Comparison of ENCODE assay signal across 8 cellular contexts in genomic region chr6:14074723-14075503, GRCh38. TPM values are rescaled to one million over a fixed set of nuclear protein-coding genes. Genes with fewer than 3 reads are reported as not detected.
A peak's percentile ranks its signal among the peaks of the same experiment; 100 is the strongest.
DNase-seq lines count a peak whose midpoint lies in the region; ATAC-seq, FAIRE-seq and TF ChIP-seq lines count a peak whose summit lies in the region.

No MANE protein-coding gene starts in this region.

- POLR2A ChIA-PET in A549 (lab: Yijun Ruan, JAX): no interaction called here
- POLR2A ChIA-PET in SK-N-SH (lab: Yijun Ruan, JAX): no interaction called here

- H3K79me2 ChIP-seq in SK-N-SH (ENCODE audit: insufficient read depth): no peaks in the 10 kb centered on the region

- H3K27ac ChIP-seq in A549 (peak overlapping the region; percentile 53 to 70; a peak in 5 of 6 replicates), SK-N-SH (ENCODE audit: low read depth in 2 of 2, low read length in 1 of 2) (peak overlapping the region; percentile 28 to 31; a peak in 3 of 4 replicates)

- peak overlapping the region; percentile 95 for H2AFZ ChIP-seq in SK-N-SH (ENCODE audit: low read depth)

- H3K9me3 Mint-ChIP-seq in nephron progenitor cell: no peaks in the 10 kb centered on the region

- peak; percentile 54 to 76; a peak in 4 of 6 replicates for ATAC-seq in A549
- ATAC-seq in GM18508 (IDR thresholded peaks at IDR 0.05; ENCODE audit: insufficient read depth, unreplicated experiment): peak; percentile 57
- peak; percentile 89 for ATAC-seq in HG03045 (IDR thresholded peaks at IDR 0.05; ENCODE audit: unreplicated experiment)

- no peak for TF ChIP-seq POLR2A in A549 (IDR thresholded peaks at IDR 0.05; ENCODE audit: low read length)

- H3K9me2 ChIP-seq in SK-N-SH: no peaks in the 10 kb centered on the region

- H3F3A ChIP-seq in SK-N-SH (replicated peaks; ENCODE audit: insufficient read depth): no peaks in the 10 kb centered on the region

- no peaks in the 10 kb centered on the region for H4K20me1 ChIP-seq in SK-N-SH (ENCODE audit: insufficient read depth)

- no peak for FAIRE-seq in A549 (lab: Jason Lieb, UNC)

- H3K4me3 ChIP-seq in A549 (peak overlapping the region; percentile 39), SK-N-SH (ENCODE audit: low read depth in 2 of 2, low read length in 1 of 2) (peak overlapping the region; percentile 39 to 47; a peak in 3 of 4 replicates), epithelial cell of proximal tubule (ENCODE audit: low read depth, low read length) (peak overlapping the region; percentile 52)

- CTCF ChIA-PET in A549 (lab: Yijun Ruan, JAX) (interaction anchor here (0.7 to 2.7 kb wide), 4 partner anchors 8 to 201 kb away, joined by 3 to 17 read pairs (median 4); no protein-coding TSS in a partner anchor), SK-N-SH (lab: Yijun Ruan, JAX) (interaction anchor here (1.0 to 1.4 kb wide), 6 partner anchors 8 to 201 kb away, joined by 3 to 8 read pairs (median 4); no protein-coding TSS in a partner anchor)

- no peaks in the 10 kb centered on the region for H3K27me3 ChIP-seq in SK-N-SH (ENCODE audit: insufficient read depth)

- TF ChIP-seq EP300 in A549 (IDR thresholded peaks at IDR 0.05) (no peak), SK-N-SH (IDR thresholded peaks at IDR 0.05; ENCODE audit: borderline replicate concordance in 1 of 2, low read depth in 1 of 2, low read length in 1 of 2) (no peak)

- peaks cover 25% of the 10 kb centered on the region for H3K27me3 Mint-ChIP-seq in nephron progenitor cell (ENCODE audit: low read depth, poor library complexity)

- H3K4me2 ChIP-seq in A549 (peak overlapping the region; percentile 96), SK-N-SH (peak overlapping the region; percentile 74)

- no peaks in the 10 kb centered on the region for H3K36me3 ChIP-seq in SK-N-SH (replicated peaks in 1 of 2; ENCODE audit: control insufficient read depth in 1 of 2, insufficient read depth in 2 of 2, low read length in 1 of 2)

- TF ChIP-seq RAD21 in A549 (conservative IDR thresholded peaks at IDR 0.05 in 1 of 2, IDR thresholded peaks at IDR 0.05 in 1 of 2) (no peak), SK-N-SH (IDR thresholded peaks at IDR 0.05; ENCODE audit: low read length) (no peak)

- TF ChIP-seq CTCF in A549 (IDR thresholded peaks at IDR 0.05): no peak
- no peak for TF ChIP-seq CTCF in SK-N-SH (IDR thresholded peaks at IDR 0.05)
- no peak for TF ChIP-seq CTCF in epithelial cell of proximal tubule (conservative IDR thresholded peaks at IDR 0.05; ENCODE audit: low read depth, low read length)
- no peak for TF ChIP-seq CTCF in nephron progenitor cell (IDR thresholded peaks at IDR 0.05)

- H3K4me1 ChIP-seq in A549 (no peaks in the 10 kb centered on the region), SK-N-SH (ENCODE audit: control insufficient read depth in 1 of 2, insufficient read depth in 2 of 2, low read depth in 1 of 2, low read length in 1 of 2) (peaks cover 0 to 3% of the 10 kb centered on the region in 2 experiments; a peak in 2 of 4 replicates)

- no peak overlapping the region for H3K4me3 Mint-ChIP-seq in nephron progenitor cell

- H3K36me3 Mint-ChIP-seq in nephron progenitor cell (ENCODE audit: low read depth): no peaks in the 10 kb centered on the region

- H3K27ac Mint-ChIP-seq in nephron progenitor cell: peak overlapping the region; percentile 24

- H3K9me3 ChIP-seq in A549 (no peaks in the 10 kb centered on the region), SK-N-SH (no peaks in the 10 kb centered on the region)

- WGBS in A549 (ENCODE audit: missing lambda C conversion rate): 25% methylated on average over 10 of the region's 10 CpGs
- 26% methylated on average over 10 of the region's 10 CpGs for WGBS in SK-N-SH (ENCODE audit: low lambda C conversion rate)

- DNase-seq in A549 (ENCODE audit: low read depth in 1 of 2, low spot score in 1 of 2): peak in 1 of 2 experiments; percentile 15
- peak; percentile 19 for DNase-seq in SK-N-SH
- DNase-seq in epithelial cell of proximal tubule (ENCODE audit: low read depth): no peak
- peak; percentile 20 for DNase-seq in nephron progenitor cell
- no peak for DNase-seq in germinal center (ENCODE audit: low spot score)
- no peak for DNase-seq in NCI-H1417 treated with DMSO at 0.1 percent for 48 hours (lab: John Stamatoyannopoulos, UW)

- peaks cover 9% of the 10 kb centered on the region for H3K4me1 Mint-ChIP-seq in nephron progenitor cell

- H3K9ac ChIP-seq in SK-N-SH: peak overlapping the region; percentile 42; the same call in 1 of the 2 replicates

TF ChIP-seq in A549, 52 proteins besides CTCF, POLR2A, EP300 and RAD21 (continues in another document):
- TF ChIP-seq TFCP2L1 (CRISPR knock-in tag; IDR thresholded peaks at IDR 0.05): no peak
- TF ChIP-seq NPAS2 (CRISPR knock-in tag; IDR thresholded peaks at IDR 0.05; ENCODE audit: borderline replicate concordance): no peak
- no peak for TF ChIP-seq FOXS1 (CRISPR knock-in tag; IDR thresholded peaks at IDR 0.05)
- TF ChIP-seq KDM5A (IDR thresholded peaks at IDR 0.05): no peak
- no peak for TF ChIP-seq CHD4 (IDR thresholded peaks at IDR 0.05; ENCODE audit: borderline replicate concordance)
- TF ChIP-seq HMGXB4 (CRISPR knock-in tag; IDR thresholded peaks at IDR 0.05; ENCODE audit: borderline replicate concordance): no peak
- no peak for TF ChIP-seq HOXA7 (CRISPR knock-in tag; IDR thresholded peaks at IDR 0.05)
- TF ChIP-seq JUN (IDR thresholded peaks at IDR 0.05): no peak
- no peak for TF ChIP-seq GATA3 (IDR thresholded peaks at IDR 0.05; ENCODE audit: borderline replicate concordance)

TF ChIP-seq in SK-N-SH, 30 proteins besides CTCF, POLR2A, EP300 and RAD21:
- TF ChIP-seq RFX5 (IDR thresholded peaks at IDR 0.05; ENCODE audit: low read length) (no peak), MEF2A (IDR thresholded peaks at IDR 0.05; ENCODE audit: borderline replicate concordance, low read depth) (no peak), GATA2 (CRISPR knock-in tag; IDR thresholded peaks at IDR 0.05) (no peak), TCF12 (IDR thresholded peaks at IDR 0.05) (peak; percentile 57; the same call in 1 of the 2 replicates), RXRA (IDR thresholded peaks at IDR 0.05; ENCODE audit: borderline replicate concordance, low read depth) (no peak), PBX3 (IDR thresholded peaks at IDR 0.05) (peak; percentile 56)

RNA-seq across cellular contexts. Expression of gene CD83, which starts 42.7 kb away (rescaled TPM):
- 0.94 and 1.2 TPM in 2 replicates for polyA plus RNA-seq in A549 (2011; rRNA removed)
- 0.45 and 0.60 TPM in 2 replicates for polyA plus RNA-seq in A549 (2012; cell fraction: cytosol; rRNA removed)
- 0.26 and 0.49 TPM in 2 replicates for polyA plus RNA-seq in A549 (2012; cell fraction: nucleus; rRNA removed)
- polyA plus RNA-seq in A549 (2017; fragmentation: RNase III; extraction: RNeasy Plus Mini Kit Qiagen cat#74134 plus additional on column Dnase treatment): 0.79 to 1.2 TPM (median 0.83 TPM) in 3 replicates
- polyA minus RNA-seq in A549 (2011; rRNA and poly(A)+ RNA removed): 0.50 and 0.63 TPM in 2 replicates
- 1.9 and 2.0 TPM in 2 replicates for polyA plus RNA-seq in SK-N-SH (2012; rRNA removed)
- 2.4 and 2.6 TPM in 2 replicates for polyA plus RNA-seq in SK-N-SH (2012; cell fraction: cytosol; rRNA removed)
- polyA plus RNA-seq in SK-N-SH (2012; cell fraction: nucleus; rRNA removed): 0.81 and 1.1 TPM in 2 replicates
- total RNA-seq in epithelial cell of proximal tubule: 3.7 and 7.1 TPM in 2 replicates

Comparison
In these comparisons a context has a peak if more than half of its experiments do, and no peak if none do; other contexts are left out.
1. DNase-seq: peak in SK-N-SH (single experiment) and nephron progenitor cell (single experiment); none in epithelial cell of proximal tubule (single experiment), germinal center (single experiment) and NCI-H1417 treated with DMSO at 0.1 percent for 48 hours (single experiment).
2. Of the 12 proteins assayed by ChIP-seq in both A549 and SK-N-SH: peak only in A549: none; only in SK-N-SH: PBX3; in both: none; in neither: 11.
3. Peak in every context shown above with its lines, with median percentiles within 50 percentile points of each other: ATAC-seq and H3K4me3 ChIP-seq.